Comparison of ENCODE assay signal across 16 cellular contexts in genomic region chr22:33112606-33113005, GRCh38. TPM values are rescaled to one million over a fixed set of nuclear protein-coding genes. Genes with fewer than 3 reads are reported as not detected.
A peak's percentile ranks its signal among the peaks of the same experiment; 100 is the strongest.
DNase-seq lines count a peak whose midpoint lies in the region; ATAC-seq and TF ChIP-seq lines count a peak whose summit lies in the region.
"Had no signal": no experiment of that assay in that cellular context is flagged by ENCODE, and none has a peak within 500 bp of the region (broad histone marks: within the 10 kb centered on the region; RNA-seq: fewer than 3 reads in every experiment).

No MANE protein-coding gene starts in this region.

- DNase-seq in ELF-1 (ENCODE audit: low read depth, low spot score) (peak; percentile 16), NCI-H1105 treated with DMSO at 0.1 percent for 48 hours (lab: John Stamatoyannopoulos, UW) (peak; percentile 89), NCI-H345 (lab: John Stamatoyannopoulos, UW) (peak; percentile 52), endodermal cell (no peak), dermis blood vessel endothelial cell (no peak), KG1 (lab: John Stamatoyannopoulos, UW) (no peak)
- DNase-seq: activated naive CD8-positive, alpha-beta T cell treated with anti-CD3 and anti-CD28 coated beads, Interleukin-2, amount 10 ng/mL, durations not matched to agents 7 days and 5 days; activated T-cell treated with anti-CD3 and anti-CD28 coated beads, Interleukin-2, amount 50 U/mL, for 48 hours; brain microvascular endothelial cell; GOT3; left colon; midbrain; T-helper 9 cell had no signal

- H3K9me3 Mint-ChIP-seq in endodermal cell: no peaks in the 10 kb centered on the region
- H3K9me3 Mint-ChIP-seq: activated naive CD8-positive, alpha-beta T cell treated with anti-CD3 and anti-CD28 coated beads, Interleukin-2, amount 10 ng/mL, durations not matched to agents 7 days and 5 days had no signal

- TF ChIP-seq CTCF in endodermal cell (conservative IDR thresholded peaks at IDR 0.05): no peak

- no peak overlapping the region for H3K4me3 Mint-ChIP-seq in endodermal cell
- H3K4me3 Mint-ChIP-seq: activated naive CD8-positive, alpha-beta T cell treated with anti-CD3 and anti-CD28 coated beads, Interleukin-2, amount 10 ng/mL, durations not matched to agents 7 days and 5 days had no signal

- WGBS in endodermal cell (ENCODE audit: insufficient coverage in 1 of 2, insufficient read length in 1 of 2), 2 experiments: 60 to 100% methylated on average over 1 of the region's 1 CpG

- H3K36me3 Mint-ChIP-seq in endodermal cell (ENCODE audit: low read depth): no peaks in the 10 kb centered on the region
- H3K36me3 Mint-ChIP-seq: activated naive CD8-positive, alpha-beta T cell treated with anti-CD3 and anti-CD28 coated beads, Interleukin-2, amount 10 ng/mL, durations not matched to agents 7 days and 5 days had no signal

- no peaks in the 10 kb centered on the region for H3K27me3 Mint-ChIP-seq in endodermal cell (ENCODE audit: insufficient read depth)
- H3K27me3 Mint-ChIP-seq: activated naive CD8-positive, alpha-beta T cell treated with anti-CD3 and anti-CD28 coated beads, Interleukin-2, amount 10 ng/mL, durations not matched to agents 7 days and 5 days had no signal

- H3K4me1 Mint-ChIP-seq in endodermal cell: peaks cover 10% of the 10 kb centered on the region

- peak overlapping the region; percentile 61 for H3K27ac ChIP-seq in endodermal cell (ENCODE audit: low read depth, low read length)
- H3K27ac ChIP-seq: brain microvascular endothelial cell, gastroesophageal sphincter, SJCRH30 had no signal

- no peak overlapping the region for H3K9ac ChIP-seq in endodermal cell (ENCODE audit: extremely low read depth, low read length, poor library complexity, severe bottlenecking)

- H3K27ac Mint-ChIP-seq in endodermal cell: no peak overlapping the region
- H3K27ac Mint-ChIP-seq: activated naive CD8-positive, alpha-beta T cell treated with anti-CD3 and anti-CD28 coated beads, Interleukin-2, amount 10 ng/mL, durations not matched to agents 7 days and 5 days had no signal

- no peak for ATAC-seq in GM21717 (IDR thresholded peaks at IDR 0.05; ENCODE audit: unreplicated experiment)
- ATAC-seq: gastroesophageal sphincter, left colon had no signal

- H3K27me3 ChIP-seq in endodermal cell (ENCODE audit: control insufficient read depth, insufficient read depth, low read length, poor library complexity, severe bottlenecking): no peaks in the 10 kb centered on the region
- H3K27me3 ChIP-seq: brain microvascular endothelial cell, SJCRH30 had no signal

- H3K9me3 ChIP-seq in endodermal cell (ENCODE audit: control insufficient read depth, low read length): no peaks in the 10 kb centered on the region
- H3K9me3 ChIP-seq: gastroesophageal sphincter, SJCRH30 had no signal

- no peak overlapping the region for H3K4me3 ChIP-seq in endodermal cell (ENCODE audit: low read length)
- H3K4me3 ChIP-seq: gastroesophageal sphincter, SJCRH30 had no signal

- H3K36me3 ChIP-seq in endodermal cell (ENCODE audit: control insufficient read depth, insufficient read depth, low read length): no peaks in the 10 kb centered on the region
- H3K36me3 ChIP-seq: brain microvascular endothelial cell, gastroesophageal sphincter, SJCRH30 had no signal

- peaks cover 5% of the 10 kb centered on the region for H3K4me1 ChIP-seq in endodermal cell (ENCODE audit: control insufficient read depth, insufficient read depth, low read length)
- H3K4me1 ChIP-seq: gastroesophageal sphincter, SJCRH30 had no signal

RNA-seq across cellular contexts. Expression of gene SYN3, which starts 54.4 kb away (rescaled TPM):
- total RNA-seq in endodermal cell (1 to 10 TPM; 4.2 to 4.5 TPM), dermis blood vessel endothelial cell (under 0.01 and 0.14 TPM in 2 replicates)
- polyA plus RNA-seq in endodermal cell (2013, experiment 1 of 2): 2.6 TPM
- 2.3 TPM for polyA plus RNA-seq in endodermal cell (2013, experiment 2 of 2)
- total RNA-seq: activated naive CD8-positive, alpha-beta T cell treated with anti-CD3 and anti-CD28 coated beads, Interleukin-2, amount 10 ng/mL, durations not matched to agents 7 days and 5 days had no signal

Comparison
In these comparisons a context has a peak if more than half of its experiments do, and no peak if none do; other contexts are left out.
1. DNase-seq: peak in ELF-1 (single experiment), NCI-H1105 treated with DMSO at 0.1 percent for 48 hours (single experiment) and NCI-H345 (single experiment); none in endodermal cell (single experiment), dermis blood vessel endothelial cell (single experiment) and KG1 (single experiment).